ENCODE assay signal across 20 cellular contexts in genomic region chr3:158140396-158140795, GRCh38. TPM values are rescaled to one million over a fixed set of nuclear protein-coding genes. Genes with fewer than 3 reads are reported as not detected.
"Had no signal": no experiment of that assay in that cellular context is flagged by ENCODE, and none has a peak within 500 bp of the region (broad histone marks: within the 10 kb centered on the region; RNA-seq: fewer than 3 reads in every experiment).

No MANE protein-coding gene starts in this region.

- H3K4me1 ChIP-seq: esophagus muscularis mucosa, foreskin keratinocyte, pancreas had no signal

- H3K4me3 ChIP-seq: dorsolateral prefrontal cortex, esophagus muscularis mucosa, lung, pancreas had no signal

- H3K9me3 ChIP-seq: esophagus muscularis mucosa, pancreas had no signal

- ATAC-seq: foreskin keratinocyte, left cardiac atrium, left ventricle myocardium superior, pancreas, right cardiac atrium had no signal

- DNase-seq: cortex of kidney; dorsolateral prefrontal cortex; effector CD8-positive, alpha-beta T cell; foreskin keratinocyte; immature natural killer cell; kidney; left cardiac atrium; left ventricle myocardium superior; mesenchymal stem cell; midbrain; naive B cell; occipital lobe; pancreas; right cardiac atrium; small intestine; stimulated activated CD4-positive, alpha-beta T cell treated with anti-CD3 and anti-CD28 coated beads, Interleukin-12 subunit alpha, Interleukin-12 subunit beta, amount 100 ng/mL, for 4 hours; stimulated activated naive CD4-positive, alpha-beta T cell treated with Interleukin-2 at 50 U/mL for 16 hours; trophoblast cell had no signal

- FAIRE-seq: kidney, pancreas, small intestine had no signal

- H3K27me3 ChIP-seq: dorsolateral prefrontal cortex, esophagus muscularis mucosa, foreskin keratinocyte, pancreas had no signal

- H3K27ac ChIP-seq: dorsolateral prefrontal cortex, esophagus muscularis mucosa, foreskin keratinocyte, pancreas had no signal

RNA-seq across cellular contexts. Expression of gene SHOX2, which starts 34.2 kb away (rescaled TPM):
- total RNA-seq: foreskin keratinocyte, occipital lobe had no signal
